2 cellular contexts compared by ENCODE assay signal in genomic region chr2:96064047-96064675, GRCh38.
TF ChIP-seq lines count a peak whose summit lies in the region.
"Not testable (repeated sequence)": the region's sequence is repeated elsewhere in the genome, so short reads cannot be mapped to it uniquely, and the experiment has no call there.

No MANE protein-coding gene starts in this region.

TF ChIP-seq in A549, 52 proteins besides CTCF, POLR2A, EP300 and RAD21:
- TF ChIP-seq ZFP36 (IDR thresholded peaks at IDR 0.05; ENCODE audit: borderline replicate concordance, partially characterized antibody), result peak; percentile 6
TF ChIP-seq in A549: peak in this region for 1; not testable (repeated sequence) for 51.

TF ChIP-seq in HepG2, 621 proteins besides CTCF, POLR2A, EP300 and RAD21:
- TF ChIP-seq ARNT (IDR thresholded peaks at IDR 0.05), result peak; percentile 68; the same call in 1 of the 2 replicates
- peak; percentile 33; the same call in 1 of the 2 replicates for TF ChIP-seq ZBTB40 (IDR thresholded peaks at IDR 0.05)
- not testable (repeated sequence) for TF ChIP-seq ZBTB40 (CRISPR knock-in tag; IDR thresholded peaks at IDR 0.05); NONO (CRISPR knock-in tag; conservative IDR thresholded peaks at IDR 0.05); ATF7 (CRISPR knock-in tag; IDR thresholded peaks at IDR 0.05); FOXA1 (CRISPR knock-in tag; IDR thresholded peaks at IDR 0.05); LCORL (CRISPR knock-in tag; IDR thresholded peaks at IDR 0.05); SOX6 (CRISPR knock-in tag; IDR thresholded peaks at IDR 0.05)
- TF ChIP-seq IKZF1 (IDR thresholded peaks at IDR 0.05), result 0 out of 2 replicates have a peak, but pooled peaks have one; percentile 45
- TF ChIP-seq ZNF207 (IDR thresholded peaks at IDR 0.05; ENCODE audit: borderline replicate concordance), result 0 out of 2 replicates have a peak, but pooled peaks have one; percentile 16
- TF ChIP-seq NONO (IDR thresholded peaks at IDR 0.05), result peak; percentile 14; the same call in 1 of the 2 replicates
- TF ChIP-seq ZNF282 (IDR thresholded peaks at IDR 0.05; ENCODE audit: partially characterized antibody), result peak; percentile 44
- TF ChIP-seq RAD51 (IDR thresholded peaks at IDR 0.05; ENCODE audit: borderline replicate concordance), result peak; percentile 22; the same call in 1 of the 2 replicates
- 0 out of 2 replicates have a peak, but pooled peaks have one; percentile 16 for TF ChIP-seq ATF7 (IDR thresholded peaks at IDR 0.05)
- peak; percentile 80; the same call in 1 of the 2 replicates for TF ChIP-seq ATM (IDR thresholded peaks at IDR 0.05; ENCODE audit: borderline replicate concordance)
- peak; percentile 21; the same call in 1 of the 2 replicates for TF ChIP-seq FOXA1 (IDR thresholded peaks at IDR 0.05)
- 0 out of 2 replicates have a peak, but pooled peaks have one; percentile 23 for TF ChIP-seq FOXK2 (IDR thresholded peaks at IDR 0.05)
- TF ChIP-seq LCORL (IDR thresholded peaks at IDR 0.05), result peak; percentile 48; the same call in 1 of the 2 replicates
- peak; percentile 83; the same call in 1 of the 2 replicates for TF ChIP-seq TRIM22 (IDR thresholded peaks at IDR 0.05)
- 0 out of 2 replicates have a peak, but pooled peaks have one; percentile 5 for TF ChIP-seq JUNB (CRISPR knock-in tag; IDR thresholded peaks at IDR 0.05; ENCODE audit: borderline replicate concordance)
- peak; percentile 81; the same call in 1 of the 2 replicates for TF ChIP-seq SOX6 (IDR thresholded peaks at IDR 0.05)
- TF ChIP-seq MNT (IDR thresholded peaks at IDR 0.05), result peak; percentile 1; the same call in 1 of the 2 replicates
